10 cellular contexts compared by ENCODE assay signal in the genomic region with DNA sequence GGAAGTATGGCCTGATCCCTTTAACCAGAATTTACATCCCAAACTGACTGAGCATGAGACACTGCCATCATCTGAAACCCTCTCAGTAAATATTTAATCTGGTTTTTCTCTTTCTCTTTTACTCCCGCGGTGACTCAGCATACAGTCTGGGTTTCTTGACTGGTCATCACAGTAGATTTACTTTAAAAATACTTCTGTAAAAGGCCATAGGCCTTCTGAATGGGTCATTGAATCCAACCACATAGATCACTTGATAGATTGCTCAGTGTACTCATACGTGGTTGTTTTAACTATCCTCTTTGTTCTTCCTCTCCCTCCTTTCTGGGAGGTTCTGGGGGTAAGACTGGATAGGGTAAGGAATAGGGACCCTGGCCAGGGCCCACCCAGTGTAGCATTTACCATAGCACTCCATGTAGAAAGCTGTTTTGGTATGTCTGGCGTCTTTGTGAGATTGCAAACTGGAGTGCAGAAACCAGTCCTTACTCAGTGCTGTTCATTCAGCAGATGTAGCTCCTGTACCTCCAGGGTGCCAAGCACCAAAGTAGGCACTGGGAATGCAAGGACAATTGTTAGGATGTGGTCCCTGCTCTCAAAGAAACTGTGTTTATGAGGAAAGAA.
A peak's percentile ranks its signal among the peaks of the same experiment; 100 is the strongest.
DNase-seq lines count a peak whose midpoint lies in the region; ATAC-seq, FAIRE-seq and TF ChIP-seq lines count a peak whose summit lies in the region.
"Had no signal": no experiment of that assay in that cellular context is flagged by ENCODE, and none has a peak within 500 bp of the region (broad histone marks: within the 10 kb centered on the region; RNA-seq: fewer than 3 reads in every experiment).

No MANE protein-coding gene starts in this region.

- no peak overlapping the region for H3K4me3 ChIP-seq in skeletal muscle satellite cell (ENCODE audit: low read length)
- H3K4me3 ChIP-seq: vagina had no signal

- peak overlapping the region; percentile 33 for H3K4me2 ChIP-seq in skeletal muscle satellite cell (ENCODE audit: low read length)

- CTCF ChIA-PET in activated CD4-positive, alpha-beta T cell treated with anti-CD3 and anti-CD28 coated beads, Interleukin-2, amount 10 ng/mL, durations not matched to agents 7 days and 5 days (lab: Charles Lee) = no interaction called here

- peaks cover 54% of the 10 kb centered on the region for H3K4me1 ChIP-seq in skeletal muscle satellite cell (ENCODE audit: control insufficient read depth, insufficient read depth, low read length)
- H3K4me1 ChIP-seq: vagina had no signal

- POLR2A ChIA-PET in activated CD4-positive, alpha-beta T cell treated with anti-CD3 and anti-CD28 coated beads, Interleukin-2, amount 10 ng/mL, durations not matched to agents 7 days and 5 days (lab: Charles Lee) = no interaction called here

- TF ChIP-seq POLR2A in GM12892 (IDR thresholded peaks at IDR 0.05; ENCODE audit: low read depth, low read length) = no peak

- H3K4me1 Mint-ChIP-seq in activated CD4-positive, alpha-beta T cell treated with anti-CD3 and anti-CD28 coated beads, Interleukin-2, amount 10 ng/mL, durations not matched to agents 7 days and 5 days = no peaks in the 10 kb centered on the region

- no peaks in the 10 kb centered on the region for H3K9me3 Mint-ChIP-seq in activated CD4-positive, alpha-beta T cell treated with anti-CD3 and anti-CD28 coated beads, Interleukin-2, amount 10 ng/mL, durations not matched to agents 7 days and 5 days

- no peak overlapping the region for H3K4me3 Mint-ChIP-seq in activated CD4-positive, alpha-beta T cell treated with anti-CD3 and anti-CD28 coated beads, Interleukin-2, amount 10 ng/mL, durations not matched to agents 7 days and 5 days

- H3K36me3 ChIP-seq in skeletal muscle satellite cell (ENCODE audit: insufficient read depth, low read length) = no peaks in the 10 kb centered on the region
- H3K36me3 ChIP-seq: vagina had no signal

- H3K27me3 Mint-ChIP-seq in activated CD4-positive, alpha-beta T cell treated with anti-CD3 and anti-CD28 coated beads, Interleukin-2, amount 10 ng/mL, durations not matched to agents 7 days and 5 days = no peaks in the 10 kb centered on the region

- no peak overlapping the region for H3K9ac ChIP-seq in skeletal muscle satellite cell (ENCODE audit: low read depth, low read length)
- H3K9ac ChIP-seq: parathyroid adenoma had no signal

- no peaks in the 10 kb centered on the region for H3K27me3 ChIP-seq in skeletal muscle satellite cell (ENCODE audit: control insufficient read depth, insufficient read depth, low read length)
- H3K27me3 ChIP-seq: vagina had no signal

- FAIRE-seq in GM12892 (lab: Jason Lieb, UNC) = no peak

- peak; percentile 85 for ATAC-seq in GM19395 (IDR thresholded peaks at IDR 0.05; ENCODE audit: unreplicated experiment)
- peak; percentile 75 for ATAC-seq in HG03066 (IDR thresholded peaks at IDR 0.05; ENCODE audit: low read depth, unreplicated experiment)

- H3K36me3 Mint-ChIP-seq in activated CD4-positive, alpha-beta T cell treated with anti-CD3 and anti-CD28 coated beads, Interleukin-2, amount 10 ng/mL, durations not matched to agents 7 days and 5 days (ENCODE audit: low read depth) = no peaks in the 10 kb centered on the region

- peak; percentile 62 for DNase-seq in astrocyte of the hippocampus (ENCODE audit: low read depth, low spot score)
- DNase-seq in GM12892 (ENCODE audit: insufficient read length) = no peak
- no peak for DNase-seq in pons (ENCODE audit: low spot score)
- no peak for DNase-seq in activated effector memory CD4-positive, alpha-beta T cell treated with anti-CD3 and anti-CD28 coated beads, Interleukin-2, amount 50 U/mL, for 16 hours
- no peak for DNase-seq in activated CD4-positive, alpha-beta T cell treated with anti-CD3 and anti-CD28 coated beads, Interleukin-2, amount 10 ng/mL, durations not matched to agents 7 days and 5 days

- H3K9me3 ChIP-seq in skeletal muscle satellite cell (replicated peaks; ENCODE audit: low read length) = no peaks in the 10 kb centered on the region
- H3K9me3 ChIP-seq: vagina had no signal

- H3K27ac Mint-ChIP-seq in activated CD4-positive, alpha-beta T cell treated with anti-CD3 and anti-CD28 coated beads, Interleukin-2, amount 10 ng/mL, durations not matched to agents 7 days and 5 days = no peak overlapping the region
